In the genomic region with DNA sequence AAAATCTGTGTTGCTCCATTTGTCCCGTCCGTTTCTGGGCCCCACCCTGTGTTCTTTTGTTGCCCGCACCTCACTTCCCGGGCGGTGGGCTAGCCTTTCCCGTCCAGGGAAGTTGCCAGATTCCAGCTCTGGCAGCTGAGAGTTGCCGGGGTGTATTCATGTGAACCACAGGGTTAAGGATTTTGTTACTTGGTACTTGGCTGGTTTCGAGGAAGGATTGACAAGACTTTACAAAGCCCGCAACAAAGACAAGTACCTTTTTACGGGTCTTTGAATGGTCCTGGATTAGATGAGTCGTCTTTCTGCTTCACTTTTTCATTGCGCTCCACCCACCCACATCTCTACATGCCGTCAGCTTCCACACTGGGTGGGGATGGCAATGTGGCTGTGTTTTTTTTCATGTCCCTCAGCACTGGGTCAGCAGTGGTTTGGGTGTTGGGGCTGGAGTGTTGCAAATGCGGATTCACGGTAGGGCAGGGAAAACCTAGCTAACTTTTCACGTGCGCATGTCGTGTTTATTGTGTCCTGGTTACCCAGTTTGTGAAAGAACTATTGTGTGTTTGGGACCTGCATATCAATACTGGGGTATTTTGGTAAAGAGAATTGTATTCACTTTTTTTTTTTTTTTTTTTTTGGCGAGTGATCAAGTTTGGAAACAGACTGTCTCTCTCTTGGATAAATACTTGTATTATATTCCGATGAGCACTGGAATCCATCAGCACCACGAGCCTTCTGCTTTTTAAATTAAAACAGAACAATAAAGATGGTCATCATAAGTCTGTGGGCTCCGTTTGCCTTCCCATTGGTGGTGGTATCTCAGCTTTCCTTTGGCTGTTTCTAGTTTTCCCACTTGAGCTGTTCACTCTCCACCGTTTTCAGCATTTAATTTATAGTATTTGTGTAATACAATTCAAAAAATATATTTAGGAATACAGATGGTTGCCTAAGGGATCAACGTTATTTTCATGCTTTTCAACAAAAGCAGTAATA, we compare ENCODE assay signal across 8 cellular contexts. TPM values are rescaled to one million over a fixed set of nuclear protein-coding genes. Genes with fewer than 3 reads are reported as not detected.
DNase-seq lines count a peak whose midpoint lies in the region; ATAC-seq, FAIRE-seq and TF ChIP-seq lines count a peak whose summit lies in the region.

No MANE protein-coding gene starts in this region.

- TF ChIP-seq POLR2A in endothelial cell of umbilical vein (IDR thresholded peaks at IDR 0.05; ENCODE audit: low read depth, low read length) = no peak

- no peaks in the 10 kb centered on the region for H3K36me3 Mint-ChIP-seq in activated CD4-positive, alpha-beta T cell treated with anti-CD3 and anti-CD28 coated beads, Interleukin-2, amount 10 ng/mL, durations not matched to agents 24 days and 14 days (ENCODE audit: low read depth)
- H3K36me3 Mint-ChIP-seq in nephron progenitor cell (ENCODE audit: low read depth) (peaks cover 10% of the 10 kb centered on the region), type B pancreatic cell (no peaks in the 10 kb centered on the region)

- H3K27me3 ChIP-seq in endothelial cell of umbilical vein (ENCODE audit: control insufficient read depth in 2 of 2, insufficient read depth in 2 of 2, low read length in 2 of 2) = no peaks in the 10 kb centered on the region

- no peaks in the 10 kb centered on the region for H3K9me1 ChIP-seq in endothelial cell of umbilical vein (replicated peaks; ENCODE audit: control insufficient read depth, extremely low read depth, insufficient read depth, low read length)

- peaks cover 34% of the 10 kb centered on the region for H3K79me2 ChIP-seq in endothelial cell of umbilical vein (ENCODE audit: control insufficient read depth, insufficient read depth, low read length)

- dilution Hi-C loops in endothelial cell of umbilical vein (cut with MboI; ENCODE audit: extremely low pct_ligation_motif_present, low sequenced_read_pairs) = no loop called here

- peaks cover 52% of the 10 kb centered on the region for H3K4me1 Mint-ChIP-seq in activated CD4-positive, alpha-beta T cell treated with anti-CD3 and anti-CD28 coated beads, Interleukin-2, amount 10 ng/mL, durations not matched to agents 24 days and 14 days
- H3K4me1 Mint-ChIP-seq in nephron progenitor cell (peaks cover 34% of the 10 kb centered on the region), type B pancreatic cell (ENCODE audit: unreplicated experiment) (peaks cover 9% of the 10 kb centered on the region)

- FAIRE-seq in GM18507 (lab: Jason Lieb, UNC) (peak; percentile 59), endothelial cell of umbilical vein (lab: Jason Lieb, UNC) (peak; percentile 71)

- H3K4me1 ChIP-seq in endothelial cell of umbilical vein (ENCODE audit: control insufficient read depth, extremely low read depth, insufficient read depth, low read length) = peaks cover 40% of the 10 kb centered on the region

- no peaks in the 10 kb centered on the region for H3K36me3 ChIP-seq in endothelial cell of umbilical vein (ENCODE audit: control insufficient read depth in 2 of 2, extremely low read depth in 1 of 2, insufficient read depth in 2 of 2, low read length in 2 of 2)

- peak overlapping the region; percentile 86 for H3K4me3 Mint-ChIP-seq in activated CD4-positive, alpha-beta T cell treated with anti-CD3 and anti-CD28 coated beads, Interleukin-2, amount 10 ng/mL, durations not matched to agents 24 days and 14 days
- peak overlapping the region; percentile 94 for H3K4me3 Mint-ChIP-seq in nephron progenitor cell
- H3K4me3 Mint-ChIP-seq in type B pancreatic cell = peak overlapping the region; percentile 97

- TF ChIP-seq CTCF in endothelial cell of umbilical vein (IDR thresholded peaks at IDR 0.05; ENCODE audit: extremely low read depth in 1 of 2, insufficient read depth in 1 of 2, low read depth in 1 of 2, low read length in 2 of 2) (no peak), nephron progenitor cell (IDR thresholded peaks at IDR 0.05) (no peak), type B pancreatic cell (conservative IDR thresholded peaks at IDR 0.05) (no peak)

- H3K27ac ChIP-seq in endothelial cell of umbilical vein (ENCODE audit: insufficient read depth, low read depth, low read length) = peak overlapping the region; percentile 11

- H3K9ac ChIP-seq in endothelial cell of umbilical vein (replicated peaks; ENCODE audit: extremely low read depth, insufficient read depth, low read length) = peak overlapping the region; percentile 60

- no peaks in the 10 kb centered on the region for H3K9me3 Mint-ChIP-seq in activated CD4-positive, alpha-beta T cell treated with anti-CD3 and anti-CD28 coated beads, Interleukin-2, amount 10 ng/mL, durations not matched to agents 24 days and 14 days
- H3K9me3 Mint-ChIP-seq in nephron progenitor cell (peaks cover 65% of the 10 kb centered on the region), type B pancreatic cell (no peaks in the 10 kb centered on the region)

- no peaks in the 10 kb centered on the region for H3K27me3 Mint-ChIP-seq in activated CD4-positive, alpha-beta T cell treated with anti-CD3 and anti-CD28 coated beads, Interleukin-2, amount 10 ng/mL, durations not matched to agents 24 days and 14 days
- H3K27me3 Mint-ChIP-seq in nephron progenitor cell (ENCODE audit: low read depth, poor library complexity) (peaks cover 11% of the 10 kb centered on the region), type B pancreatic cell (peaks cover 3% of the 10 kb centered on the region)

- peak overlapping the region; percentile 45 for H2AFZ ChIP-seq in endothelial cell of umbilical vein (ENCODE audit: low read depth, low read length)

- ATAC-seq in HG03442 (IDR thresholded peaks at IDR 0.05; ENCODE audit: unreplicated experiment) (no peak), HG02938 (IDR thresholded peaks at IDR 0.05; ENCODE audit: unreplicated experiment) (no peak)

- POLR2A ChIA-PET in endothelial cell of umbilical vein (lab: Charles Lee) = no interaction called here

- intact Hi-C loops in activated CD4-positive, alpha-beta T cell treated with anti-CD3 and anti-CD28 coated beads, Interleukin-2, amount 10 ng/mL, durations not matched to agents 24 days and 14 days (cut with micrococcal nuclease) = loop anchor here (2.0 to 5.0 kb wide), 6 partner anchors 23 to 199 kb away; no protein-coding TSS in a partner anchor
- intact Hi-C loops in endothelial cell of umbilical vein (cut with micrococcal nuclease) = loop anchor here (2.0 to 5.0 kb wide), 2 partner anchors 65 to 419 kb away; no protein-coding TSS in a partner anchor

- DNase-seq in GM18507 (ENCODE audit: extremely low spot score, insufficient read length, low read depth) (no peak), endothelial cell of umbilical vein (ENCODE audit: low read depth, low spot score) (no peak), nephron progenitor cell (peak; percentile 38), type B pancreatic cell (ENCODE audit: extremely low spot score, unreplicated experiment) (peak; percentile 68), iPS-NIHi11 (ENCODE audit: low spot score) (no peak)
- peak; percentile 79 for DNase-seq in activated CD4-positive, alpha-beta T cell treated with anti-CD3 and anti-CD28 coated beads, Interleukin-2, amount 10 ng/mL, durations not matched to agents 24 days and 14 days

- no peaks in the 10 kb centered on the region for H4K20me1 ChIP-seq in endothelial cell of umbilical vein (replicated peaks; ENCODE audit: control insufficient read depth, extremely low read depth, insufficient read depth, low read length)

- no peaks in the 10 kb centered on the region for H3K9me3 ChIP-seq in endothelial cell of umbilical vein (replicated peaks; ENCODE audit: control insufficient read depth, insufficient read depth, low read length)

- peak overlapping the region; percentile 95 for H3K27ac Mint-ChIP-seq in activated CD4-positive, alpha-beta T cell treated with anti-CD3 and anti-CD28 coated beads, Interleukin-2, amount 10 ng/mL, durations not matched to agents 24 days and 14 days
- H3K27ac Mint-ChIP-seq in nephron progenitor cell = peak overlapping the region; percentile 38
- peak overlapping the region; percentile 82 for H3K27ac Mint-ChIP-seq in type B pancreatic cell

- BruUV-seq in endothelial cell of umbilical vein (replicated peaks; lab: Mats Ljungman, UMichigan) = TSS peak; percentile 47

- H3K4me3 ChIP-seq in endothelial cell of umbilical vein (replicated peaks in 1 of 3; ENCODE audit: insufficient read depth in 1 of 3, low read depth in 1 of 3, low read length in 3 of 3) = peak overlapping the region; percentile 48 to 73 (median 53)

- H3K4me2 ChIP-seq in endothelial cell of umbilical vein (ENCODE audit: insufficient read depth, low read length) = peak overlapping the region; percentile 91

- CTCF ChIA-PET in endothelial cell of umbilical vein (lab: Charles Lee) = interaction anchor here (1.5 kb wide), 1 partner anchor 40 kb away, joined by 7 read pairs; no protein-coding TSS in a partner anchor

TF ChIP-seq in endothelial cell of umbilical vein, 7 proteins besides CTCF, POLR2A, EP300 and RAD21:
- TF ChIP-seq GATA2 (IDR thresholded peaks at IDR 0.05; ENCODE audit: insufficient read depth, insufficient read length, low read depth, low read length) (no peak), FOS (IDR thresholded peaks at IDR 0.05; ENCODE audit: borderline replicate concordance, insufficient read depth, low read length) (no peak), POLR2AphosphoS5 (IDR thresholded peaks at IDR 0.05; ENCODE audit: insufficient read depth, low read depth, low read length) (no peak), EZH2 (IDR thresholded peaks at IDR 0.05; ENCODE audit: borderline replicate concordance, low read depth, low read length, severe bottlenecking) (no peak), MYC (IDR thresholded peaks at IDR 0.05; ENCODE audit: low read depth, low read length) (no peak), JUN (IDR thresholded peaks at IDR 0.05; ENCODE audit: borderline replicate concordance, insufficient read depth, insufficient read length, low read depth) (no peak)
- TF ChIP-seq, protein P1, sequence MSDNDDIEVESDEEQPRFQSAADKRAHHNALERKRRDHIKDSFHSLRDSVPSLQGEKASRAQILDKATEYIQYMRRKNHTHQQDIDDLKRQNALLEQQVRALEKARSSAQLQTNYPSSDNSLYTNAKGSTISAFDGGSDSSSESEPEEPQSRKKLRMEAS (IDR thresholded peaks at IDR 0.05; ENCODE audit: insufficient read depth, insufficient read length) = no peak

RNA-seq across cellular contexts. Expression of gene DUSP22, which starts 1.2 kb away (rescaled TPM):
- total RNA-seq in activated CD4-positive, alpha-beta T cell treated with anti-CD3 and anti-CD28 coated beads, Interleukin-2, amount 10 ng/mL, durations not matched to agents 24 days and 14 days = 22.5 and 24.0 TPM in 2 replicates
- total RNA-seq in endothelial cell of umbilical vein = 32.6 and 33.9 TPM in 2 replicates
- polyA plus RNA-seq in endothelial cell of umbilical vein = 16.1 and 23.2 TPM in 2 replicates
- 15.0 TPM in 2 replicates for polyA plus RNA-seq in endothelial cell of umbilical vein (2011; cell fraction: cytosol; rRNA removed)
- polyA plus RNA-seq in endothelial cell of umbilical vein (2011; cell fraction: nucleus; rRNA removed) = 44.1 and 52.3 TPM in 2 replicates
- polyA plus RNA-seq in endothelial cell of umbilical vein (2012) = 33.6 and 34.6 TPM in 2 replicates
- polyA minus RNA-seq in endothelial cell of umbilical vein = 19.5 and 28.2 TPM in 2 replicates
- polyA minus RNA-seq in endothelial cell of umbilical vein (2011; cell fraction: cytosol; rRNA and poly(A)+ RNA removed) = 2.2 TPM
- 17.2 and 20.1 TPM in 2 replicates for polyA minus RNA-seq in endothelial cell of umbilical vein (2011; cell fraction: nucleus; rRNA and poly(A)+ RNA removed)
- 20.2 and 25.0 TPM in 2 replicates for total RNA-seq in type B pancreatic cell (ENCODE audit: low replicate concordance)

Comparison
In these comparisons a context has a peak if more than half of its experiments do, and no peak if none do; other contexts are left out.
1. DNase-seq: peak in activated CD4-positive, alpha-beta T cell treated with anti-CD3 and anti-CD28 coated beads, Interleukin-2, amount 10 ng/mL, durations not matched to agents 24 days and 14 days (single experiment), nephron progenitor cell (single experiment) and type B pancreatic cell (single experiment); none in GM18507 (single experiment), endothelial cell of umbilical vein (single experiment) and iPS-NIHi11 (single experiment).
2. H3K27ac Mint-ChIP-seq: peak in every context shown above with its lines; median percentile 95 in activated CD4-positive, alpha-beta T cell treated with anti-CD3 and anti-CD28 coated beads, Interleukin-2, amount 10 ng/mL, durations not matched to agents 24 days and 14 days; 82 in type B pancreatic cell; 38 in nephron progenitor cell.
3. Peak in every context shown above with its lines, with median percentiles within 50 percentile points of each other: H3K4me3 Mint-ChIP-seq.